Comparison of ENCODE assay signal across 16 cellular contexts in the genomic region with DNA sequence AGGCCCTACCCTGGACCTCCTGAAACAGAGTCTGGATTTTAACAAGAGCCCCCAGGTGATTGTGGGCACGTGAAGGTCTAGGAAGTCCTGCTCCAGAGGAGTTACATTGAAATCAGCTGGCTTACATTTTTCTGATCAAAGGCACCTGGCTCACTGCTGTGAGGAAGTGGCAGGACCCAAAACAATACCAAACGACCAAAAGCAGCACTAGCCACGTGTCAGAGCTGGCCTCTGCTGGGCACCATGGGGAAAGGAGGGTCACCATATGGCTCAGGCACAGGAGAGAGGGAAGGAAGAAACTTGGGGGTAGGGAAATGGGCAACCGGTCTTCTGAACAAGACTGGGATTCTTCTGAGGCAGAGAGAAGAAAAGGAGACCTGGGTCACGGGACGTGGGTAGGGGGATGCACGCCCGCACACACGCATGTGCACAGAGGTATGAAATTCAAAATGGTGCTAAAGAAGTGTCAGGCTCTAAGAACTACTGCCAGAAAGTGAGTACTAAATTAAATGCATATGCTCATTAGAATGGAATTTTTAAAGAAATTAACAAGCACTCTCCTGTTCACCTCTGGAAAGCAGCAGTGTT.
DNase-seq lines count a peak whose midpoint lies in the region; ATAC-seq, FAIRE-seq and TF ChIP-seq lines count a peak whose summit lies in the region.
"Had no signal": no experiment of that assay in that cellular context is flagged by ENCODE, and none has a peak within 500 bp of the region (broad histone marks: within the 10 kb centered on the region; RNA-seq: fewer than 3 reads in every experiment).

No MANE protein-coding gene starts in this region.

- FAIRE-seq in astrocyte (lab: Jason Lieb, UNC) = no peak
- no peak for FAIRE-seq in H54 (lab: Jason Lieb, UNC)
- FAIRE-seq: colon had no signal

- no peaks in the 10 kb centered on the region for H3K27me3 Mint-ChIP-seq in activated T-cell treated with anti-CD3 and anti-CD28 coated beads, Interleukin-2, amount 50 U/mL, for 72 hours (ENCODE audit: low read depth)
- peaks cover 2% of the 10 kb centered on the region for H3K27me3 Mint-ChIP-seq in astrocyte (ENCODE audit: low read depth, unreplicated experiment)

- peak overlapping the region; percentile 70 to 83 for H3K4me3 Mint-ChIP-seq in activated T-cell treated with anti-CD3 and anti-CD28 coated beads, Interleukin-2, amount 50 U/mL, for 72 hours
- H3K4me3 Mint-ChIP-seq in astrocyte (ENCODE audit: unreplicated experiment) = no peak overlapping the region
- H3K4me3 Mint-ChIP-seq: immature natural killer cell, neural crest cell had no signal

- no peaks in the 10 kb centered on the region for H3F3A ChIP-seq in smooth muscle cell (ENCODE audit: low read depth)

- peak overlapping the region; percentile 2 for H3K4me3 ChIP-seq in astrocyte (ENCODE audit: insufficient read depth, low read depth, low read length)
- no peak overlapping the region for H3K4me3 ChIP-seq in smooth muscle cell
- H3K4me3 ChIP-seq: Peyer's patch, thyroid gland had no signal

- peak overlapping the region; percentile 11 for H2AFZ ChIP-seq in astrocyte (ENCODE audit: low read depth, low read length)
- no peak overlapping the region for H2AFZ ChIP-seq in smooth muscle cell (ENCODE audit: low read depth)

- TF ChIP-seq POLR2A in H54 (IDR thresholded peaks at IDR 0.05; ENCODE audit: low read depth, low read length) = no peak

- H3K27me3 ChIP-seq in astrocyte (ENCODE audit: insufficient read depth, low read length) (no peaks in the 10 kb centered on the region), smooth muscle cell (ENCODE audit: low read depth) (no peaks in the 10 kb centered on the region)
- H3K27me3 ChIP-seq: Peyer's patch, thyroid gland had no signal

- H3K9me3 ChIP-seq in astrocyte (ENCODE audit: insufficient read depth, low read depth, low read length) (no peaks in the 10 kb centered on the region), smooth muscle cell (replicated peaks; ENCODE audit: low read depth) (no peaks in the 10 kb centered on the region)
- H3K9me3 ChIP-seq: Peyer's patch, thyroid gland had no signal

- H3K27ac Mint-ChIP-seq in activated T-cell treated with anti-CD3 and anti-CD28 coated beads, Interleukin-2, amount 50 U/mL, for 72 hours = peak overlapping the region; percentile 95
- H3K27ac Mint-ChIP-seq in astrocyte (ENCODE audit: unreplicated experiment) = peak overlapping the region; percentile 70

- H3K9ac ChIP-seq in astrocyte (ENCODE audit: low read length) = peak overlapping the region; percentile 47
- no peak overlapping the region for H3K9ac ChIP-seq in smooth muscle cell (ENCODE audit: low read depth)

- peak overlapping the region; percentile 67 for H3K4me2 ChIP-seq in astrocyte (ENCODE audit: low read length)
- H3K4me2 ChIP-seq in smooth muscle cell = peak overlapping the region; percentile 46

- ATAC-seq in activated T-cell treated with anti-CD3 and anti-CD28 coated beads, Interleukin-2, amount 50 U/mL, for 72 hours (replicated peaks in 1 of 2) = no peak
- ATAC-seq in HG03039 (IDR thresholded peaks at IDR 0.05; ENCODE audit: unreplicated experiment) = no peak
- no peak for ATAC-seq in HG02884 (IDR thresholded peaks at IDR 0.05; ENCODE audit: unreplicated experiment)

- H3K36me3 ChIP-seq in astrocyte (ENCODE audit: insufficient read depth, low read length) (no peaks in the 10 kb centered on the region), smooth muscle cell (ENCODE audit: low read depth) (no peaks in the 10 kb centered on the region)
- H3K36me3 ChIP-seq: Peyer's patch, thyroid gland had no signal

- H3K79me2 ChIP-seq in astrocyte (ENCODE audit: insufficient read depth, low read length) (peaks cover 16% of the 10 kb centered on the region), smooth muscle cell (ENCODE audit: low read depth) (no peaks in the 10 kb centered on the region)

- H3K27ac ChIP-seq in astrocyte (ENCODE audit: low read depth, low read length) = peak overlapping the region; percentile 85
- H3K27ac ChIP-seq in smooth muscle cell (ENCODE audit: low read depth) = peak overlapping the region; percentile 75
- H3K27ac ChIP-seq: thyroid gland had no signal

- WGBS in smooth muscle cell (ENCODE audit: low lambda C conversion rate) = 88% methylated on average over 9 of the region's 9 CpGs

- H3K4me1 Mint-ChIP-seq in activated T-cell treated with anti-CD3 and anti-CD28 coated beads, Interleukin-2, amount 50 U/mL, for 72 hours (ENCODE audit: low read depth) = peaks cover 86% of the 10 kb centered on the region
- H3K4me1 Mint-ChIP-seq in astrocyte (ENCODE audit: low read depth, unreplicated experiment) = peaks cover 23% of the 10 kb centered on the region
- H3K4me1 Mint-ChIP-seq: neural crest cell had no signal

- H3K4me1 ChIP-seq in astrocyte (ENCODE audit: insufficient read depth, low read length) (peaks cover 27% of the 10 kb centered on the region), smooth muscle cell (ENCODE audit: low read depth) (peaks cover 5% of the 10 kb centered on the region)

- TF ChIP-seq CTCF in astrocyte (IDR thresholded peaks at IDR 0.05; ENCODE audit: insufficient read depth, low read depth, low read length) (no peak), smooth muscle cell (IDR thresholded peaks at IDR 0.05; ENCODE audit: borderline replicate concordance, insufficient read depth, poor library complexity, severe bottlenecking) (no peak)

- H4K20me1 ChIP-seq in astrocyte (ENCODE audit: insufficient read depth, low read length) (no peaks in the 10 kb centered on the region), smooth muscle cell (ENCODE audit: low read depth) (peaks cover 3% of the 10 kb centered on the region)

- no peaks in the 10 kb centered on the region for H3K9me3 Mint-ChIP-seq in activated T-cell treated with anti-CD3 and anti-CD28 coated beads, Interleukin-2, amount 50 U/mL, for 72 hours
- no peaks in the 10 kb centered on the region for H3K9me3 Mint-ChIP-seq in astrocyte (ENCODE audit: unreplicated experiment)
- H3K9me3 Mint-ChIP-seq: immature natural killer cell, neural crest cell had no signal

- peaks cover 12 to 18% of the 10 kb centered on the region in 2 donors for H3K36me3 Mint-ChIP-seq in activated T-cell treated with anti-CD3 and anti-CD28 coated beads, Interleukin-2, amount 50 U/mL, for 72 hours (ENCODE audit: insufficient read depth in 2 of 2)
- H3K36me3 Mint-ChIP-seq in astrocyte (ENCODE audit: low read depth, unreplicated experiment) = peaks cover 11% of the 10 kb centered on the region

- no peak for DNase-seq in activated T-cell treated with anti-CD3 and anti-CD28 coated beads, Interleukin-2, amount 50 U/mL, for 72 hours
- DNase-seq in activated T-cell treated with anti-CD3 and anti-CD28 coated beads for 4 hours (no peak), NCI-H69 (lab: John Stamatoyannopoulos, UW) (peak; percentile 50), astrocyte (ENCODE audit: low read depth) (no peak), smooth muscle cell (lab: John Stamatoyannopoulos, UW; ENCODE audit: unreplicated experiment) (no peak), H54 (ENCODE audit: insufficient read length, low spot score) (no peak)
- DNase-seq: glutamatergic neuron, immature natural killer cell, NCI-H187, NCI-H524 treated with DMSO at 0.1 percent for 48 hours, thyroid gland had no signal
